Comparison of ENCODE assay signal across 1 cellular context in the genomic region with DNA sequence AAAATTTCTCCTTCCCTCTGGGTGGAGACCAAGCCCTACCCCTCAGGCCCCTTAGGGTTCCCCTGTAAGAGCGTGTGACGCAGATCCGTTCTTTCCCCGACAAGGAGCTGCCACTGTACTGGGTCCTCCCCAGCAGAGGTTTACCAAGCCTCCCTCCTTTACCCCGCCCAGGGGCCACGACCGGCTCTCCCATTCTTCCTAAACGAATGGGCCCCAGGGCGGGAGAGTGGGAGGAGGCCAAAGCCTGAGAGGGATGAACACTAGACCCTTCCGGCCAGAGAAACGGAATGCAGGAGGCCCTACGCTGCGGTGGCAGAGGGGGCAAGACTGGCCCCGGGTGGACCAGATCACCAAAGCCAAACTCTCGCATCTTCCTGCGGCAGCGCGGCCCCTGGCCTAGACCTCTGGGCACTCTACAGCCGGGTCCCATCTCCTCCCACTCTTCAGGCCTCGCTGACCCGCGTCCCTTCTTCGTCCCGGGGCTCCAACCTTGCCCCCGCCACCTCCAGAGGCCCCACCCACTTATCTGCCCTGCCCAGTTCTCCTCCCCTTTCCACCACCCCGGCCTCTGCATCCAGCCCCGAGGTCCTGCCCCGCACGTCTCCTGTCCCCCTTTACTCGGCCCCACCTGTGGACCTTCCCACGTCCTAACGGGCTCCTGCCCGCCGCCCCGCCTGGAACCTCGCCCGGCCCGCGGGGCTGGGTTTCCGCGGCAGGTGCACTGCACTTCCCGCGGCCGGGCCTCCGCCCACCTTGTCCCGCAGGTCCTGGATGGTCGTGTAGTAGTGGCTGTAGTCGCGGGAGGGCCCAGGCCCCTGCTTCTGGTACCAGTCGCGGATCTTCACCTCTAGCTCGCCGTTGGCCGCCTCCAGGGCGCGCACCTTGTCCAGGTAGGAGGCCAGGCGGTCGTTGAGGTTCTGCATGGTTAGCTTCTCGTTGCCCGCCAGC.
TF ChIP-seq lines count a peak whose summit lies in the region.

No MANE protein-coding gene starts in this region.

TF ChIP-seq in Ishikawa, 13 proteins besides CTCF, POLR2A, EP300 and RAD21 (continued from another document):
- no peak for TF ChIP-seq FOXM1 (IDR thresholded peaks at IDR 0.05; ENCODE audit: borderline replicate concordance, low read depth)
- no peak for TF ChIP-seq EGR1 (IDR thresholded peaks at IDR 0.05)
- peak; percentile 13; the same call in 1 of the 2 replicates for TF ChIP-seq NFIC (IDR thresholded peaks at IDR 0.05)
- no peak for TF ChIP-seq CEBPB (IDR thresholded peaks at IDR 0.05)
- no peak for TF ChIP-seq TEAD4 (IDR thresholded peaks at IDR 0.05)
- no peak for TF ChIP-seq TAF1 (IDR thresholded peaks at IDR 0.05; ENCODE audit: low read depth)
